ENCODE assay signal across 20 cellular contexts in genomic region chrX:39205467-39205866, GRCh38.
DNase-seq lines count a peak whose midpoint lies in the region; ATAC-seq and TF ChIP-seq lines count a peak whose summit lies in the region.
"Had no signal": no experiment of that assay in that cellular context is flagged by ENCODE, and none has a peak within 500 bp of the region (broad histone marks: within the 10 kb centered on the region; RNA-seq: fewer than 3 reads in every experiment).

No MANE protein-coding gene starts in this region.

- DNase-seq in activated naive CD4-positive, alpha-beta T cell treated with anti-CD3 and anti-CD28 coated beads, Interleukin-2, amount 50 U/mL, for 72 hours (ENCODE audit: low spot score in 2 of 2): no peak
- no peak for DNase-seq in activated naive CD4-positive, alpha-beta T cell treated with anti-CD3 and anti-CD28 coated beads, Interleukin-2, amount 10 ng/mL, durations not matched to agents 7 days and 5 days
- no peak for DNase-seq in activated T-cell treated with anti-CD3 and anti-CD28 coated beads, Interleukin-2, amount 50 U/mL, for 72 hours
- peak; percentile 15 for DNase-seq in glomerular visceral epithelial cell (ENCODE audit: extremely low spot score)
- DNase-seq in HAP-1 (ENCODE audit: low spot score in 2 of 2): no peak
- DNase-seq in spleen: no peak
- DNase-seq: activated naive CD8-positive, alpha-beta T cell treated with anti-CD3 and anti-CD28 coated beads, Interleukin-2, amount 10 ng/mL, durations not matched to agents 7 days and 5 days; GOT3; left ventricle myocardium superior; midbrain; NCI-H146; NCI-H524 treated with DMSO at 0.1 percent for 48 hours; occipital lobe; Right ventricle myocardium superior had no signal

- no peak for ATAC-seq in activated naive CD4-positive, alpha-beta T cell treated with anti-CD3 and anti-CD28 coated beads, Interleukin-2, amount 50 U/mL, for 72 hours
- ATAC-seq in activated T-cell treated with anti-CD3 and anti-CD28 coated beads, Interleukin-2, amount 50 U/mL, for 72 hours (replicated peaks in 1 of 2): peak in 1 of 2 donors; percentile 27
- ATAC-seq in activated CD4-positive, CD25-positive, alpha-beta regulatory T cell treated with anti-CD3 and anti-CD28 coated beads, Interleukin-2, amount 50 U/mL, for 24 hours: no peak
- ATAC-seq: left ventricle myocardium superior; naive thymus-derived CD4-positive, alpha-beta T cell had no signal

- no peak overlapping the region for H3K4me3 Mint-ChIP-seq in activated naive CD4-positive, alpha-beta T cell treated with anti-CD3 and anti-CD28 coated beads, Interleukin-2, amount 10 ng/mL, durations not matched to agents 7 days and 5 days
- peak overlapping the region; percentile 63 to 82 for H3K4me3 Mint-ChIP-seq in activated T-cell treated with anti-CD3 and anti-CD28 coated beads, Interleukin-2, amount 50 U/mL, for 72 hours
- H3K4me3 Mint-ChIP-seq in stimulated activated naive CD8-positive, alpha-beta T cell treated with anti-CD3 and anti-CD28 coated beads, Interleukin-15, Interleukin-2, amounts not matched to agents 100 ng/mL and 50 ng/mL, for 24 hours: peak overlapping the region; percentile 63
- H3K4me3 Mint-ChIP-seq: activated naive CD8-positive, alpha-beta T cell treated with anti-CD3 and anti-CD28 coated beads, Interleukin-2, amount 10 ng/mL, durations not matched to agents 7 days and 5 days; naive thymus-derived CD4-positive, alpha-beta T cell had no signal

- H3K4me3 ChIP-seq in HAP-1: no peak overlapping the region
- no peak overlapping the region for H3K4me3 ChIP-seq in spleen
- H3K4me3 ChIP-seq: BLaER1 treated with 17β-estradiol and CSF1 and Interleukin-3, amounts not matched to agents 10 nM and 100 nM had no signal

- TF ChIP-seq POLR2A in spleen (IDR thresholded peaks at IDR 0.05): no peak

- WGBS in spleen, 5 donors: 56 to 80% (median 76%) methylated on average over 4 of the region's 4 CpGs

- H3K36me3 Mint-ChIP-seq in activated naive CD4-positive, alpha-beta T cell treated with anti-CD3 and anti-CD28 coated beads, Interleukin-2, amount 50 U/mL, for 72 hours: peaks cover 0 to 10% of the 10 kb centered on the region in 2 donors
- no peaks in the 10 kb centered on the region for H3K36me3 Mint-ChIP-seq in activated naive CD4-positive, alpha-beta T cell treated with anti-CD3 and anti-CD28 coated beads, Interleukin-2, amount 10 ng/mL, durations not matched to agents 7 days and 5 days
- H3K36me3 Mint-ChIP-seq in activated T-cell treated with anti-CD3 and anti-CD28 coated beads, Interleukin-2, amount 50 U/mL, for 72 hours (ENCODE audit: insufficient read depth in 2 of 2): no peaks in the 10 kb centered on the region
- no peaks in the 10 kb centered on the region for H3K36me3 Mint-ChIP-seq in stimulated activated naive CD8-positive, alpha-beta T cell treated with anti-CD3 and anti-CD28 coated beads, Interleukin-15, Interleukin-2, amounts not matched to agents 100 ng/mL and 50 ng/mL, for 24 hours (ENCODE audit: low read depth)
- H3K36me3 Mint-ChIP-seq: activated naive CD8-positive, alpha-beta T cell treated with anti-CD3 and anti-CD28 coated beads, Interleukin-2, amount 10 ng/mL, durations not matched to agents 7 days and 5 days had no signal

- peaks cover 9% of the 10 kb centered on the region in 2 donors for H3K9me3 Mint-ChIP-seq in activated naive CD4-positive, alpha-beta T cell treated with anti-CD3 and anti-CD28 coated beads, Interleukin-2, amount 50 U/mL, for 72 hours
- H3K9me3 Mint-ChIP-seq in activated naive CD4-positive, alpha-beta T cell treated with anti-CD3 and anti-CD28 coated beads, Interleukin-2, amount 10 ng/mL, durations not matched to agents 7 days and 5 days: no peaks in the 10 kb centered on the region
- H3K9me3 Mint-ChIP-seq in activated T-cell treated with anti-CD3 and anti-CD28 coated beads, Interleukin-2, amount 50 U/mL, for 72 hours: peaks cover 2% of the 10 kb centered on the region in 2 donors
- H3K9me3 Mint-ChIP-seq in stimulated activated naive CD8-positive, alpha-beta T cell treated with anti-CD3 and anti-CD28 coated beads, Interleukin-15, Interleukin-2, amounts not matched to agents 100 ng/mL and 50 ng/mL, for 24 hours: no peaks in the 10 kb centered on the region

- in situ Hi-C loops in HAP-1 (cut with MboI; ENCODE audit: low sequenced_read_pairs): no loop called here

- H3K27ac Mint-ChIP-seq in activated naive CD4-positive, alpha-beta T cell treated with anti-CD3 and anti-CD28 coated beads, Interleukin-2, amount 50 U/mL, for 72 hours: peak overlapping the region; percentile 4 to 84
- no peak overlapping the region for H3K27ac Mint-ChIP-seq in activated naive CD4-positive, alpha-beta T cell treated with anti-CD3 and anti-CD28 coated beads, Interleukin-2, amount 10 ng/mL, durations not matched to agents 7 days and 5 days
- H3K27ac Mint-ChIP-seq in activated T-cell treated with anti-CD3 and anti-CD28 coated beads, Interleukin-2, amount 50 U/mL, for 72 hours: peak overlapping the region; percentile 95
- peak overlapping the region; percentile 92 for H3K27ac Mint-ChIP-seq in stimulated activated naive CD8-positive, alpha-beta T cell treated with anti-CD3 and anti-CD28 coated beads, Interleukin-15, Interleukin-2, amounts not matched to agents 100 ng/mL and 50 ng/mL, for 24 hours
- H3K27ac Mint-ChIP-seq: activated naive CD8-positive, alpha-beta T cell treated with anti-CD3 and anti-CD28 coated beads, Interleukin-2, amount 10 ng/mL, durations not matched to agents 7 days and 5 days; naive thymus-derived CD4-positive, alpha-beta T cell had no signal

- no peaks in the 10 kb centered on the region for H3K27me3 Mint-ChIP-seq in activated naive CD4-positive, alpha-beta T cell treated with anti-CD3 and anti-CD28 coated beads, Interleukin-2, amount 10 ng/mL, durations not matched to agents 7 days and 5 days
- peaks cover 38% of the 10 kb centered on the region for H3K27me3 Mint-ChIP-seq in activated T-cell treated with anti-CD3 and anti-CD28 coated beads, Interleukin-2, amount 50 U/mL, for 72 hours (ENCODE audit: low read depth)
- no peaks in the 10 kb centered on the region for H3K27me3 Mint-ChIP-seq in stimulated activated naive CD8-positive, alpha-beta T cell treated with anti-CD3 and anti-CD28 coated beads, Interleukin-15, Interleukin-2, amounts not matched to agents 100 ng/mL and 50 ng/mL, for 24 hours
- H3K27me3 Mint-ChIP-seq: activated naive CD8-positive, alpha-beta T cell treated with anti-CD3 and anti-CD28 coated beads, Interleukin-2, amount 10 ng/mL, durations not matched to agents 7 days and 5 days; naive thymus-derived CD4-positive, alpha-beta T cell had no signal

- no peaks in the 10 kb centered on the region for H3K9me3 ChIP-seq in HAP-1
- no peaks in the 10 kb centered on the region for H3K9me3 ChIP-seq in spleen

- peaks cover 17% of the 10 kb centered on the region for H3K4me1 Mint-ChIP-seq in activated naive CD4-positive, alpha-beta T cell treated with anti-CD3 and anti-CD28 coated beads, Interleukin-2, amount 10 ng/mL, durations not matched to agents 7 days and 5 days
- H3K4me1 Mint-ChIP-seq in activated T-cell treated with anti-CD3 and anti-CD28 coated beads, Interleukin-2, amount 50 U/mL, for 72 hours (ENCODE audit: low read depth): peaks cover 56% of the 10 kb centered on the region
- peaks cover 60% of the 10 kb centered on the region for H3K4me1 Mint-ChIP-seq in stimulated activated naive CD8-positive, alpha-beta T cell treated with anti-CD3 and anti-CD28 coated beads, Interleukin-15, Interleukin-2, amounts not matched to agents 100 ng/mL and 50 ng/mL, for 24 hours (ENCODE audit: low read depth)

- H3K27ac ChIP-seq in spleen: no peak overlapping the region
- H3K27ac ChIP-seq: BLaER1 treated with 17β-estradiol and CSF1 and Interleukin-3, amounts not matched to agents 10 nM and 100 nM; HL-60; KMS-11 had no signal

- H3K36me3 ChIP-seq in HAP-1 (replicated peaks) (no peaks in the 10 kb centered on the region), spleen (no peaks in the 10 kb centered on the region)
- H3K36me3 ChIP-seq: BLaER1 treated with 17β-estradiol and CSF1 and Interleukin-3, amounts not matched to agents 10 nM and 100 nM had no signal

- intact Hi-C loops in spleen (cut with DNase I; ENCODE audit: low total_unique reads): no loop called here

- no peaks in the 10 kb centered on the region for H3K4me1 ChIP-seq in HAP-1
- H3K4me1 ChIP-seq in spleen: no peaks in the 10 kb centered on the region
- H3K4me1 ChIP-seq: BLaER1 treated with 17β-estradiol and CSF1 and Interleukin-3, amounts not matched to agents 10 nM and 100 nM had no signal

- CTCF ChIA-PET in activated naive CD4-positive, alpha-beta T cell treated with anti-CD3 and anti-CD28 coated beads, Interleukin-2, amount 10 ng/mL, durations not matched to agents 7 days and 5 days (lab: Charles Lee): no interaction called here

- TF ChIP-seq CTCF in spleen (IDR thresholded peaks at IDR 0.05 in 8 of 11, conservative IDR thresholded peaks at IDR 0.05 in 3 of 11): no peak

- H3K27me3 ChIP-seq in HAP-1 (ENCODE audit: low read depth): no peaks in the 10 kb centered on the region
- peaks cover 0 to 10% (median 0%) of the 10 kb centered on the region in 7 donors for H3K27me3 ChIP-seq in spleen (replicated peaks in 1 of 7)
